In genomic region chr15:43488790-43489585, GRCh38 we compare ENCODE assay signal across 15 cellular contexts. TPM values are rescaled to one million over a fixed set of nuclear protein-coding genes. Genes with fewer than 3 reads are reported as not detected.
DNase-seq lines count a peak whose midpoint lies in the region; ATAC-seq, FAIRE-seq and TF ChIP-seq lines count a peak whose summit lies in the region.
"Had no signal": no experiment of that assay in that cellular context is flagged by ENCODE, and none has a peak within 500 bp of the region (broad histone marks: within the 10 kb centered on the region; RNA-seq: fewer than 3 reads in every experiment).

No MANE protein-coding gene starts in this region.

- H3K9me3 Mint-ChIP-seq in activated T-cell treated with anti-CD3 and anti-CD28 coated beads, Interleukin-2, amount 50 U/mL, for 72 hours: no peaks in the 10 kb centered on the region
- H3K9me3 Mint-ChIP-seq: activated naive CD8-positive, alpha-beta T cell treated with anti-CD3 and anti-CD28 coated beads for 36 hours; mesothelial cell of epicardium had no signal

- H3K27ac ChIP-seq in transverse colon (no peak overlapping the region), psoas muscle (no peak overlapping the region)
- H3K27ac ChIP-seq: parathyroid adenoma, suprapubic skin had no signal

- peaks cover 20% of the 10 kb centered on the region for H3K4me1 Mint-ChIP-seq in activated T-cell treated with anti-CD3 and anti-CD28 coated beads, Interleukin-2, amount 50 U/mL, for 72 hours (ENCODE audit: low read depth)

- no peak for TF ChIP-seq POLR2A in transverse colon (IDR thresholded peaks at IDR 0.05)

- no peaks in the 10 kb centered on the region for H3K9me3 ChIP-seq in transverse colon
- H3K9me3 ChIP-seq in psoas muscle: no peaks in the 10 kb centered on the region
- H3K9me3 ChIP-seq: suprapubic skin had no signal

- FAIRE-seq in HTR-8/SVneo (lab: Jason Lieb, UNC): no peak
- FAIRE-seq: kidney had no signal

- no peak overlapping the region for H3K4me3 Mint-ChIP-seq in activated T-cell treated with anti-CD3 and anti-CD28 coated beads, Interleukin-2, amount 50 U/mL, for 72 hours
- H3K4me3 Mint-ChIP-seq: activated naive CD8-positive, alpha-beta T cell treated with anti-CD3 and anti-CD28 coated beads for 36 hours; mesothelial cell of epicardium had no signal

- H3K4me3 ChIP-seq in transverse colon (no peak overlapping the region), psoas muscle (no peak overlapping the region)
- H3K4me3 ChIP-seq: suprapubic skin had no signal

- no peak for TF ChIP-seq EP300 in transverse colon (IDR thresholded peaks at IDR 0.05; ENCODE audit: low read depth)

- intact Hi-C loops in transverse colon (cut with DNase I; ENCODE audit: low total_unique reads) (no loop called here), psoas muscle (cut with DNase I) (no loop called here)

- no peak for ATAC-seq in activated T-cell treated with anti-CD3 and anti-CD28 coated beads, Interleukin-2, amount 50 U/mL, for 72 hours (replicated peaks in 1 of 2)
- no peak for ATAC-seq in psoas muscle

- no peak for DNase-seq in activated T-cell treated with anti-CD3 and anti-CD28 coated beads, Interleukin-2, amount 50 U/mL, for 72 hours
- DNase-seq in activated T-cell treated with anti-CD3 and anti-CD28 coated beads for 4 hours (no peak), OCI-M1 (lab: John Stamatoyannopoulos, UW) (peak; percentile 71), dermis blood vessel endothelial cell (peak; percentile 4), transverse colon (peak; percentile 11), HTR-8/SVneo (ENCODE audit: insufficient read length, low spot score) (no peak), psoas muscle (no peak), T-helper 1 cell (no peak)
- DNase-seq: activated naive CD8-positive, alpha-beta T cell treated with anti-CD3 and anti-CD28 coated beads for 36 hours; caudate nucleus; kidney; NCI-H82 had no signal

- TF ChIP-seq CTCF in transverse colon (IDR thresholded peaks at IDR 0.05) (no peak), psoas muscle (IDR thresholded peaks at IDR 0.05) (no peak)

- H3K4me1 ChIP-seq in transverse colon (peaks cover 6 to 44% (median 16%) of the 10 kb centered on the region in 4 donors), psoas muscle (no peaks in the 10 kb centered on the region)

- in situ Hi-C loops in transverse colon (cut with MboI; ENCODE audit: low pct_ligation_motif_present in 1 of 4, low pct_unique_long_range_greater_than_20kb in 1 of 4, low sequenced_read_pairs in 3 of 4): loop anchor here in 1 of 4 donors (25.0 kb wide), 1 partner anchor 298 kb away; the partner anchor contains the start of genes ELL3 and SERF2

- H3K27ac Mint-ChIP-seq in activated T-cell treated with anti-CD3 and anti-CD28 coated beads, Interleukin-2, amount 50 U/mL, for 72 hours: peak overlapping the region; percentile 76
- H3K27ac Mint-ChIP-seq: activated naive CD8-positive, alpha-beta T cell treated with anti-CD3 and anti-CD28 coated beads for 36 hours; mesothelial cell of epicardium had no signal

- H3K36me3 ChIP-seq in transverse colon (peaks cover 0 to 21% (median 3%) of the 10 kb centered on the region in 4 donors), psoas muscle (ENCODE audit: insufficient read depth in 1 of 2, low read depth in 1 of 2) (peaks cover 0 to 72% of the 10 kb centered on the region in 2 donors)

- 55 to 62% methylated on average over 4 of the region's 4 CpGs for WGBS in transverse colon (ENCODE audit: low coverage in 1 of 2), 2 donors
- 76 to 77% (median 77%) methylated on average over 4 of the region's 4 CpGs for WGBS in psoas muscle, 3 donors

- H3K27me3 Mint-ChIP-seq in activated T-cell treated with anti-CD3 and anti-CD28 coated beads, Interleukin-2, amount 50 U/mL, for 72 hours (ENCODE audit: low read depth): no peaks in the 10 kb centered on the region
- H3K27me3 Mint-ChIP-seq: activated naive CD8-positive, alpha-beta T cell treated with anti-CD3 and anti-CD28 coated beads for 36 hours had no signal

- peaks cover 3 to 5% of the 10 kb centered on the region in 2 donors for H3K36me3 Mint-ChIP-seq in activated T-cell treated with anti-CD3 and anti-CD28 coated beads, Interleukin-2, amount 50 U/mL, for 72 hours (ENCODE audit: insufficient read depth in 2 of 2)

- no peaks in the 10 kb centered on the region for H3K27me3 ChIP-seq in transverse colon
- H3K27me3 ChIP-seq in psoas muscle (ENCODE audit: insufficient read depth in 3 of 3, low read length in 2 of 3): no peaks in the 10 kb centered on the region
- H3K27me3 ChIP-seq: suprapubic skin had no signal

RNA-seq across cellular contexts. Expression of gene TP53BP1, which starts 4.0 kb away (rescaled TPM):
- 10 to 100 TPM; 33.2 to 35.0 TPM for total RNA-seq in activated T-cell treated with anti-CD3 and anti-CD28 coated beads, Interleukin-2, amount 50 U/mL, for 72 hours
- total RNA-seq in dermis blood vessel endothelial cell (62.6 and 76.5 TPM in 2 replicates), transverse colon (10 to 100 TPM; 25.1 to 40.8 (median 33.7) TPM), psoas muscle (10 to 100 TPM; 11.6 to 31.3 (median 24.2) TPM)
- 10 to 100 TPM in 2 of 3 donors, 1 to 10 TPM in 1; 7.4 to 13.9 (median 12.8) TPM for polyA plus RNA-seq in psoas muscle

RNA-seq across cellular contexts. Expression of gene MAP1A, which starts 28.4 kb away (rescaled TPM):
- 1 to 10 TPM in 1 of 2 donors, under 1 TPM in 1; 0.82 to 1.8 TPM for total RNA-seq in activated T-cell treated with anti-CD3 and anti-CD28 coated beads, Interleukin-2, amount 50 U/mL, for 72 hours
- total RNA-seq in dermis blood vessel endothelial cell (0.33 and 0.34 TPM in 2 replicates), transverse colon (10 to 100 TPM in 2 of 4 donors, 1 to 10 TPM in 2; 6.3 to 14.6 (median 9.8) TPM), psoas muscle (10 to 100 TPM in 1 of 4 donors, 1 to 10 TPM in 3; 2.7 to 25.1 (median 7.9) TPM)
- 1 to 10 TPM in 2 of 3 donors, under 1 TPM in 1; 0.63 to 1.7 (median 1.3) TPM for polyA plus RNA-seq in psoas muscle

Comparison
In these comparisons a context has a peak if more than half of its experiments do, and no peak if none do; other contexts are left out.
1. DNase-seq: peak in OCI-M1 (single experiment), dermis blood vessel endothelial cell (single experiment) and transverse colon (single experiment); none in activated T-cell treated with anti-CD3 and anti-CD28 coated beads, Interleukin-2, amount 50 U/mL, for 72 hours (0 of 2), activated T-cell treated with anti-CD3 and anti-CD28 coated beads for 4 hours (single experiment), HTR-8/SVneo (single experiment), psoas muscle (0 of 2) and T-helper 1 cell (0 of 5).